Comparison of ENCODE assay signal across 13 cellular contexts in the genomic region with DNA sequence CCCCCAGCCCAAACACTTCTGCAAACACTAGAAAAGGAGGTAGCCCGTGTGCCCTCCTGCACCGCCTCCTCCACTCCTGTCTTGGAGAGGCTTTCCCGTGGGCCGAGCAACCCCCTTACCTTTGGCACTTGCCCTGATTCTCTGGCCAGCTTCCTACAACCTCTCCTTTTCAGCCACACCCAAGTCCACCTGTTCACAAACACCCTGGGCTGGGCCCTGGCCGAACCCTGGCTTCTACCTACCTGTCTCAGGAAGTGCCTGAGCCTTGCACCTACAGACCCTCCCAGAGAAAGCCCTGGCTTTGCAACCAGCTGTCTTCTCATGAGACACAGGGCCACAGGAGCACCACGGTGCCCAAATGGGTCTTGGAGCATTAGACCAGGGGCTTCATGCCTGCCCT. TPM values are rescaled to one million over a fixed set of nuclear protein-coding genes. Genes with fewer than 3 reads are reported as not detected.
DNase-seq lines count a peak whose midpoint lies in the region; ATAC-seq and TF ChIP-seq lines count a peak whose summit lies in the region.
"Had no signal": no experiment of that assay in that cellular context is flagged by ENCODE, and none has a peak within 500 bp of the region (broad histone marks: within the 10 kb centered on the region; RNA-seq: fewer than 3 reads in every experiment).

No MANE protein-coding gene starts in this region.

- peaks cover 36% of the 10 kb centered on the region for H3K36me3 Mint-ChIP-seq in MCF 10A (ENCODE audit: insufficient read depth, unreplicated experiment)
- no peaks in the 10 kb centered on the region; the same call in 1 of the 2 replicates for H3K36me3 Mint-ChIP-seq in WTC11
- no peaks in the 10 kb centered on the region for H3K36me3 Mint-ChIP-seq in glutamatergic neuron (ENCODE audit: unreplicated experiment)

- H3K4me1 Mint-ChIP-seq in MCF 10A (ENCODE audit: insufficient read depth, unreplicated experiment), result peaks cover 9% of the 10 kb centered on the region
- peaks cover 16% of the 10 kb centered on the region for H3K4me1 Mint-ChIP-seq in WTC11
- peaks cover 14% of the 10 kb centered on the region for H3K4me1 Mint-ChIP-seq in glutamatergic neuron (ENCODE audit: low read depth, unreplicated experiment)

- H3K79me2 ChIP-seq in mammary epithelial cell (ENCODE audit: insufficient read depth, low read length), result peaks cover 3% of the 10 kb centered on the region

- no peak overlapping the region for H3K9ac ChIP-seq in mammary epithelial cell (ENCODE audit: insufficient read depth, low read length)

- no peak overlapping the region for H2AFZ ChIP-seq in mammary epithelial cell (ENCODE audit: low read depth, low read length)

- no peak overlapping the region for H3K27ac ChIP-seq in mammary epithelial cell (ENCODE audit: insufficient read depth, low read depth, low read length)
- peak overlapping the region; percentile 77 for H3K27ac ChIP-seq in thymus (ENCODE audit: low read depth)
- H3K27ac ChIP-seq: coronary artery, spleen had no signal

- ATAC-seq in WTC11, result no peak
- ATAC-seq in GM18517 (IDR thresholded peaks at IDR 0.05; ENCODE audit: unreplicated experiment), result no peak
- no peak for ATAC-seq in left ventricle myocardium superior

- intact Hi-C loops in MCF 10A (cut with micrococcal nuclease), result no loop called here
- intact Hi-C loops in mammary epithelial cell (cut with micrococcal nuclease), result no loop called here
- intact Hi-C loops in left ventricle myocardium superior (cut with micrococcal nuclease), result no loop called here

- TF ChIP-seq CTCF in MCF 10A (IDR thresholded peaks at IDR 0.05; ENCODE audit: unreplicated experiment) (no peak), mammary epithelial cell (conservative IDR thresholded peaks at IDR 0.05 in 1 of 2, IDR thresholded peaks at IDR 0.05 in 1 of 2; ENCODE audit: extremely low read depth in 1 of 2, insufficient read depth in 1 of 2, low read depth in 1 of 2, low read length in 2 of 2) (no peak), WTC11 (IDR thresholded peaks at IDR 0.05) (no peak), glutamatergic neuron (IDR thresholded peaks at IDR 0.05; ENCODE audit: partially characterized antibody, unreplicated experiment) (no peak)

- H3K4me3 ChIP-seq in mammary epithelial cell (replicated peaks in 1 of 3; ENCODE audit: insufficient read depth in 1 of 3, low read depth in 2 of 3, low read length in 3 of 3) (no peak overlapping the region), thymus (ENCODE audit: low read length) (peak overlapping the region; percentile 23)
- H3K4me3 ChIP-seq: coronary artery, spleen had no signal

- POLR2A ChIA-PET in MCF 10A (lab: Yijun Ruan, JAX), result interaction anchor here (0.6 to 4.7 kb wide), 8 partner anchors 9 to 128 kb away, joined by 4 to 26 read pairs (median 22); partner anchors contain the start of genes CIAO3, HAGHL and WDR24
- POLR2A ChIA-PET in WTC11 (lab: Charles Lee), result no interaction called here

- H4K20me1 ChIP-seq in mammary epithelial cell (ENCODE audit: insufficient read depth, low read length), result no peaks in the 10 kb centered on the region

- CTCF ChIA-PET in MCF 10A (lab: Yijun Ruan, JAX) (interaction anchor here (1.1 to 2.4 kb wide), 3 partner anchors 9 to 336 kb away, joined by 4 to 11 read pairs (median 4); no protein-coding TSS in a partner anchor), mammary epithelial cell (lab: Charles Lee; ENCODE audit: low non-redundant PET) (no interaction called here), WTC11 (lab: Charles Lee) (interaction anchor here (1.5 to 2.8 kb wide), 4 partner anchors 9 to 66 kb away, joined by 7 to 19 read pairs (median 10); partner anchors contain the start of gene RHBDL1)

- no TSS peak for BruUV-seq in MCF 10A (replicated peaks; lab: Mats Ljungman, UMichigan)
- no TSS peak for BruUV-seq in mammary epithelial cell (replicated peaks; lab: Mats Ljungman, UMichigan)

- H3K27me3 ChIP-seq in mammary epithelial cell (ENCODE audit: insufficient read depth, low read length) (no peaks in the 10 kb centered on the region), thymus (ENCODE audit: control insufficient read depth, insufficient read depth) (peaks cover 2% of the 10 kb centered on the region)

- H3K9me3 ChIP-seq in mammary epithelial cell (replicated peaks; ENCODE audit: insufficient read depth, low read length), result no peaks in the 10 kb centered on the region
- no peaks in the 10 kb centered on the region for H3K9me3 ChIP-seq in thymus (ENCODE audit: control insufficient read depth)
- H3K9me3 ChIP-seq: spleen had no signal

- H3K27me3 Mint-ChIP-seq in MCF 10A (ENCODE audit: insufficient read depth, unreplicated experiment), result no peaks in the 10 kb centered on the region
- peaks cover 22% of the 10 kb centered on the region for H3K27me3 Mint-ChIP-seq in WTC11 (ENCODE audit: low read depth)
- peaks cover 15% of the 10 kb centered on the region for H3K27me3 Mint-ChIP-seq in glutamatergic neuron (ENCODE audit: unreplicated experiment)

- WGBS in mammary epithelial cell (ENCODE audit: low coverage, missing lambda C conversion rate), result 89% methylated on average over 6 of the region's 6 CpGs
- WGBS in thymus, result 92% methylated on average over 6 of the region's 6 CpGs

- H3K4me3 Mint-ChIP-seq in MCF 10A (ENCODE audit: unreplicated experiment), result peak overlapping the region; percentile 78
- peak overlapping the region; percentile 45 for H3K4me3 Mint-ChIP-seq in WTC11
- H3K4me3 Mint-ChIP-seq in glutamatergic neuron (ENCODE audit: unreplicated experiment), result peak overlapping the region; percentile 81

- H3K4me1 ChIP-seq in mammary epithelial cell (ENCODE audit: insufficient read depth, low read length), result peaks cover 52% of the 10 kb centered on the region
- H3K4me1 ChIP-seq in thymus (ENCODE audit: control insufficient read depth, insufficient read depth, low read length), result peaks cover 56% of the 10 kb centered on the region

- dilution Hi-C loops in mammary epithelial cell (cut with HindIII; ENCODE audit: low sequenced_read_pairs), result loop anchor here (25.0 kb wide), 2 partner anchors 568 to 668 kb away; no protein-coding TSS in a partner anchor

- in situ Hi-C loops in mammary epithelial cell (cut with MboI; ENCODE audit: low sequenced_read_pairs in 2 of 2), result loop anchor here in 1 of 2 donors (25.0 kb wide), 1 partner anchor 343 kb away; the partner anchor contains the start of gene SSTR5

- H3K4me2 ChIP-seq in mammary epithelial cell (ENCODE audit: insufficient read depth, low read depth, low read length), result no peak overlapping the region

- DNase-seq in MCF 10A (ENCODE audit: unreplicated experiment) (no peak), mammary epithelial cell (no peak), WTC11 (ENCODE audit: low spot score) (no peak), glutamatergic neuron (no peak), left ventricle myocardium superior (no peak), hypothalamus (lab: John Stamatoyannopoulos, UW) (no peak)
- DNase-seq: islet precursor cell, NCI-H510A, SIG-M5, spleen had no signal

- H3K36me3 ChIP-seq in mammary epithelial cell (ENCODE audit: insufficient read depth, low read length) (no peaks in the 10 kb centered on the region), thymus (ENCODE audit: control insufficient read depth, insufficient read depth) (no peaks in the 10 kb centered on the region)

- H3K27ac Mint-ChIP-seq in MCF 10A (ENCODE audit: low read depth, unreplicated experiment) (peak overlapping the region; percentile 12), WTC11 (no peak overlapping the region), glutamatergic neuron (ENCODE audit: unreplicated experiment) (peak overlapping the region; percentile 99)

- H3K9me3 Mint-ChIP-seq in MCF 10A (ENCODE audit: unreplicated experiment) (no peaks in the 10 kb centered on the region), WTC11 (no peaks in the 10 kb centered on the region), glutamatergic neuron (ENCODE audit: unreplicated experiment) (peaks cover 11% of the 10 kb centered on the region)

TF ChIP-seq in WTC11, 78 proteins besides CTCF, POLR2A, EP300 and RAD21 (continues in another document):
- TF ChIP-seq, protein P1, sequence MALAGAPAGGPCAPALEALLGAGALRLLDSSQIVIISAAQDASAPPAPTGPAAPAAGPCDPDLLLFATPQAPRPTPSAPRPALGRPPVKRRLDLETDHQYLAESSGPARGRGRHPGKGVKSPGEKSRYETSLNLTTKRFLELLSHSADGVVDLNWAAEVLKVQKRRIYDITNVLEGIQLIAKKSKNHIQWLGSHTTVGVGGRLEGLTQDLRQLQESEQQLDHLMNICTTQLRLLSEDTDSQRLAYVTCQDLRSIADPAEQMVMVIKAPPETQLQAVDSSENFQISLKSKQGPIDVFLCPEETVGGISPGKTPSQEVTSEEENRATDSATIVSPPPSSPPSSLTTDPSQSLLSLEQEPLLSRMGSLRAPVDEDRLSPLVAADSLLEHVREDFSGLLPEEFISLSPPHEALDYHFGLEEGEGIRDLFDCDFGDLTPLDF (CRISPR knock-in tag; IDR thresholded peaks at IDR 0.05), result no peak

RNA-seq across cellular contexts. Expression of gene ANTKMT, which starts 2.0 kb away (rescaled TPM):
- 54.7 and 55.8 TPM in 2 replicates for total RNA-seq in MCF 10A (2022)
- 10 to 100 TPM; 13.5 to 35.4 TPM for total RNA-seq in mammary epithelial cell
- polyA plus RNA-seq in mammary epithelial cell, result 12.6 TPM
- polyA minus RNA-seq in mammary epithelial cell, result 0.72 TPM
- 40.6 to 43.1 TPM (median 43.0 TPM) in 3 replicates for total RNA-seq in WTC11 (2021)
- 61.1 TPM for total RNA-seq in glutamatergic neuron (ENCODE audit: unreplicated experiment)
- 56.2 TPM for polyA plus RNA-seq in thymus
- total RNA-seq in left ventricle myocardium superior, result 31.2 TPM

RNA-seq across cellular contexts. Expression of gene METRN, which starts 4.0 kb away (rescaled TPM):
- 56.3 and 69.5 TPM in 2 replicates for total RNA-seq in MCF 10A (2022)
- total RNA-seq in mammary epithelial cell, result 10 to 100 TPM; 22.2 to 53.1 TPM
- polyA plus RNA-seq in mammary epithelial cell, result 15.0 TPM
- 2.5 TPM for polyA minus RNA-seq in mammary epithelial cell
- total RNA-seq in WTC11 (2021), result 30.9 to 64.3 TPM (median 61.4 TPM) in 3 replicates
- 134 TPM for total RNA-seq in glutamatergic neuron (ENCODE audit: unreplicated experiment)
- polyA plus RNA-seq in thymus, result 24.2 TPM
- total RNA-seq in left ventricle myocardium superior, result 57.9 TPM

RNA-seq across cellular contexts. Expression of gene CCDC78, which starts 7.3 kb away (rescaled TPM):
- total RNA-seq in MCF 10A (2022) (4.6 and 6.0 TPM in 2 replicates), mammary epithelial cell (1 to 10 TPM; 3.0 to 5.8 TPM), WTC11 (2021) (19.4 to 20.8 TPM (median 20.2 TPM) in 3 replicates), glutamatergic neuron (ENCODE audit: unreplicated experiment) (18.9 TPM), left ventricle myocardium superior (0.50 TPM)
- polyA plus RNA-seq in mammary epithelial cell (3.5 TPM), thymus (12.4 TPM)
- not detected for polyA minus RNA-seq in mammary epithelial cell

RNA-seq across cellular contexts. Expression of gene HAGHL, which starts 8.0 kb away (rescaled TPM):
- total RNA-seq in MCF 10A (2022) (20.1 and 24.5 TPM in 2 replicates), mammary epithelial cell (10 to 100 TPM in 1 of 2 donors, 1 to 10 TPM in 1; 8.0 to 20.2 TPM), WTC11 (2021) (38.4 to 41.7 TPM (median 39.4 TPM) in 3 replicates), glutamatergic neuron (ENCODE audit: unreplicated experiment) (31.7 TPM), left ventricle myocardium superior (13.6 TPM)
- polyA plus RNA-seq in mammary epithelial cell (8.0 TPM), thymus (50.6 TPM)
- 1.0 TPM for polyA minus RNA-seq in mammary epithelial cell

RNA-seq across cellular contexts. Expression of gene FBXL16, which starts 13.3 kb away (rescaled TPM):
- total RNA-seq in MCF 10A (2022) (40.5 and 48.2 TPM in 2 replicates), mammary epithelial cell (1 to 10 TPM in 1 of 2 donors, under 1 TPM in 1; 0.33 to 2.6 TPM), WTC11 (2021) (22.7 to 28.6 TPM (median 27.3 TPM) in 3 replicates), glutamatergic neuron (ENCODE audit: unreplicated experiment) (85.1 TPM), left ventricle myocardium superior (0.99 TPM)
- polyA plus RNA-seq in mammary epithelial cell (0.53 TPM), thymus (9.6 TPM)
- 1.8 TPM for polyA minus RNA-seq in mammary epithelial cell
